9 cellular contexts compared by ENCODE assay signal in genomic region chr17:33778505-33779398, GRCh38.
DNase-seq lines count a peak whose midpoint lies in the region; ATAC-seq and TF ChIP-seq lines count a peak whose summit lies in the region.
"Had no signal": no experiment of that assay in that cellular context is flagged by ENCODE, and none has a peak within 500 bp of the region (broad histone marks: within the 10 kb centered on the region; RNA-seq: fewer than 3 reads in every experiment).

No MANE protein-coding gene starts in this region.

- POLR2A ChIA-PET in activated naive CD8-positive, alpha-beta T cell treated with anti-CD3 and anti-CD28 coated beads, Interleukin-2, amount 10 ng/mL, durations not matched to agents 7 days and 5 days (lab: Charles Lee) = no interaction called here

- no peaks in the 10 kb centered on the region for H3K9me3 ChIP-seq in CD4-positive, CD25-positive, alpha-beta regulatory T cell (ENCODE audit: control insufficient read depth in 2 of 2, low read length in 2 of 2)
- no peaks in the 10 kb centered on the region for H3K9me3 ChIP-seq in left ventricle myocardium inferior (replicated peaks)

- intact Hi-C loops in left ventricle myocardium inferior (cut with micrococcal nuclease) = loop anchor here (10.0 kb wide), 1 partner anchor 366 kb away; no protein-coding TSS in a partner anchor

- H3K27me3 ChIP-seq in CD4-positive, CD25-positive, alpha-beta regulatory T cell (ENCODE audit: control insufficient read depth, insufficient read depth, low read length) = no peaks in the 10 kb centered on the region
- H3K27me3 ChIP-seq in left ventricle myocardium inferior (ENCODE audit: low read depth) = peaks cover 87% of the 10 kb centered on the region

- H3K4me1 Mint-ChIP-seq in CD4-positive, CD25-positive, alpha-beta regulatory T cell = peaks cover 0 to 6% (median 0%) of the 10 kb centered on the region in 4 donors
- H3K4me1 Mint-ChIP-seq in activated naive CD8-positive, alpha-beta T cell treated with anti-CD3 and anti-CD28 coated beads, Interleukin-2, amount 10 ng/mL, durations not matched to agents 7 days and 5 days = no peaks in the 10 kb centered on the region

- H3K36me3 Mint-ChIP-seq in CD4-positive, CD25-positive, alpha-beta regulatory T cell = no peaks in the 10 kb centered on the region
- no peaks in the 10 kb centered on the region for H3K36me3 Mint-ChIP-seq in activated naive CD8-positive, alpha-beta T cell treated with anti-CD3 and anti-CD28 coated beads, Interleukin-2, amount 10 ng/mL, durations not matched to agents 7 days and 5 days

- peak in 2 of 3 donors; percentile 11 to 55 for DNase-seq in CD4-positive, CD25-positive, alpha-beta regulatory T cell
- peak; percentile 34 for DNase-seq in GM19238 (ENCODE audit: insufficient read length, low spot score)
- DNase-seq in NCI-H526 treated with DMSO at 0.1 percent for 48 hours (lab: John Stamatoyannopoulos, UW) = peak; percentile 26
- peak; percentile 36 for DNase-seq in activated naive CD8-positive, alpha-beta T cell treated with anti-CD3 and anti-CD28 coated beads, Interleukin-2, amount 10 ng/mL, durations not matched to agents 7 days and 5 days
- peak; percentile 23 for DNase-seq in left ventricle myocardium inferior
- peak; percentile 16 for DNase-seq in retinal pigment epithelial cell (ENCODE audit: low read depth)
- no peak for DNase-seq in GOT3 (lab: John Stamatoyannopoulos, UW)

- H3K4me3 ChIP-seq in CD4-positive, CD25-positive, alpha-beta regulatory T cell (ENCODE audit: low read depth, low read length) = no peak overlapping the region
- no peak overlapping the region for H3K4me3 ChIP-seq in left ventricle myocardium inferior
- H3K4me3 ChIP-seq in retinal pigment epithelial cell (ENCODE audit: low read length) = no peak overlapping the region

- H3K36me3 ChIP-seq in CD4-positive, CD25-positive, alpha-beta regulatory T cell (ENCODE audit: control insufficient read depth, insufficient read depth, low read length) = no peaks in the 10 kb centered on the region
- no peaks in the 10 kb centered on the region for H3K36me3 ChIP-seq in left ventricle myocardium inferior

- H3K27me3 Mint-ChIP-seq in CD4-positive, CD25-positive, alpha-beta regulatory T cell = peaks cover 21% of the 10 kb centered on the region
- no peaks in the 10 kb centered on the region for H3K27me3 Mint-ChIP-seq in activated naive CD8-positive, alpha-beta T cell treated with anti-CD3 and anti-CD28 coated beads, Interleukin-2, amount 10 ng/mL, durations not matched to agents 7 days and 5 days

- TF ChIP-seq CTCF in left ventricle myocardium inferior (IDR thresholded peaks at IDR 0.05; ENCODE audit: borderline replicate concordance) = peak; percentile 99
- TF ChIP-seq CTCF in retinal pigment epithelial cell (conservative IDR thresholded peaks at IDR 0.05; ENCODE audit: low read depth, low read length) = peak; percentile 90

- ATAC-seq in CD4-positive, CD25-positive, alpha-beta regulatory T cell (ENCODE audit: low read depth in 2 of 2) = no peak
- no peak for ATAC-seq in activated naive CD8-positive, alpha-beta T cell treated with anti-CD3 and anti-CD28 coated beads, Interleukin-2, amount 10 ng/mL, durations not matched to agents 7 days and 5 days (ENCODE audit: low read depth)
- ATAC-seq in GM18868 (IDR thresholded peaks at IDR 0.05; ENCODE audit: unreplicated experiment) = no peak

- no peak overlapping the region for H3K4me3 Mint-ChIP-seq in CD4-positive, CD25-positive, alpha-beta regulatory T cell
- no peak overlapping the region for H3K4me3 Mint-ChIP-seq in activated naive CD8-positive, alpha-beta T cell treated with anti-CD3 and anti-CD28 coated beads, Interleukin-2, amount 10 ng/mL, durations not matched to agents 7 days and 5 days
- H3K4me3 Mint-ChIP-seq: T-helper 1 cell treated with Interleukin-12 subunit alpha and Interleukin-12 subunit beta and Interleukin-4 antibody, amounts not matched to agents 30 μg/mL and 1 μg/mL, for 36 hours had no signal

- H3K27ac Mint-ChIP-seq in CD4-positive, CD25-positive, alpha-beta regulatory T cell = no peak overlapping the region
- H3K27ac Mint-ChIP-seq in activated naive CD8-positive, alpha-beta T cell treated with anti-CD3 and anti-CD28 coated beads, Interleukin-2, amount 10 ng/mL, durations not matched to agents 7 days and 5 days = no peak overlapping the region
- H3K27ac Mint-ChIP-seq: T-helper 1 cell treated with Interleukin-12 subunit alpha and Interleukin-12 subunit beta and Interleukin-4 antibody, amounts not matched to agents 30 μg/mL and 1 μg/mL, for 36 hours had no signal

- no peaks in the 10 kb centered on the region for H3K9me3 Mint-ChIP-seq in CD4-positive, CD25-positive, alpha-beta regulatory T cell
- no peaks in the 10 kb centered on the region for H3K9me3 Mint-ChIP-seq in activated naive CD8-positive, alpha-beta T cell treated with anti-CD3 and anti-CD28 coated beads, Interleukin-2, amount 10 ng/mL, durations not matched to agents 7 days and 5 days
- H3K9me3 Mint-ChIP-seq: T-helper 1 cell treated with Interleukin-12 subunit alpha and Interleukin-12 subunit beta and Interleukin-4 antibody, amounts not matched to agents 30 μg/mL and 1 μg/mL, for 36 hours had no signal

- no peaks in the 10 kb centered on the region for H3K4me1 ChIP-seq in CD4-positive, CD25-positive, alpha-beta regulatory T cell (ENCODE audit: control insufficient read depth, insufficient read depth, low read length, poor library complexity, severe bottlenecking)
- no peaks in the 10 kb centered on the region for H3K4me1 ChIP-seq in left ventricle myocardium inferior

- H3K27ac ChIP-seq in CD4-positive, CD25-positive, alpha-beta regulatory T cell (ENCODE audit: insufficient read depth, low read length, poor library complexity, severe bottlenecking) = no peak overlapping the region
- no peak overlapping the region for H3K27ac ChIP-seq in left ventricle myocardium inferior (replicated peaks)
